ENCODE assay signal across 8 cellular contexts in genomic region chr7:107879400-107880035, GRCh38. TPM values are rescaled to one million over a fixed set of nuclear protein-coding genes. Genes with fewer than 3 reads are reported as not detected.
DNase-seq lines count a peak whose midpoint lies in the region; ATAC-seq and TF ChIP-seq lines count a peak whose summit lies in the region.

No MANE protein-coding gene starts in this region.

- H3K36me3 ChIP-seq in prostate gland, result no peaks in the 10 kb centered on the region

- no peak overlapping the region for H3K27ac Mint-ChIP-seq in activated T-cell treated with anti-CD3 and anti-CD28 coated beads, Interleukin-2, amount 50 U/mL, for 72 hours

- H3K4me1 Mint-ChIP-seq in activated T-cell treated with anti-CD3 and anti-CD28 coated beads, Interleukin-2, amount 50 U/mL, for 72 hours (ENCODE audit: low read depth), result peaks cover 22% of the 10 kb centered on the region

- H3K9me3 ChIP-seq in prostate gland, result no peaks in the 10 kb centered on the region

- DNase-seq in Caki2 (ENCODE audit: low read depth) (peak; percentile 58), NCI-H524 treated with DMSO at 0.1 percent for 48 hours (lab: John Stamatoyannopoulos, UW) (peak; percentile 24), glomerular visceral epithelial cell (ENCODE audit: extremely low spot score) (peak; percentile 60), prostate gland (ENCODE audit: low spot score) (peak; percentile 39)
- peak; percentile 21 to 23 for DNase-seq in activated T-cell treated with anti-CD3 and anti-CD28 coated beads, Interleukin-2, amount 50 U/mL, for 72 hours

- in situ Hi-C loops in Caki2 (cut with HindIII; ENCODE audit: low pct_unique_long_range_greater_than_20kb, low sequenced_read_pairs), result no loop called here

- H3K27me3 ChIP-seq in prostate gland (replicated peaks; ENCODE audit: insufficient read depth), result no peaks in the 10 kb centered on the region

- peaks cover 4% of the 10 kb centered on the region for H3K27me3 Mint-ChIP-seq in activated T-cell treated with anti-CD3 and anti-CD28 coated beads, Interleukin-2, amount 50 U/mL, for 72 hours (ENCODE audit: low read depth)

- intact Hi-C loops in prostate gland (cut with DNase I), result loop anchor here (2.0 to 10.0 kb wide), 4 partner anchors 105 to 417 kb away; partner anchors contain the start of genes COG5 and DUS4L

- peak; percentile 39 to 80 (median 70) for TF ChIP-seq CTCF in prostate gland (IDR thresholded peaks at IDR 0.05)

- TF ChIP-seq POLR2A in prostate gland (IDR thresholded peaks at IDR 0.05), result no peak

- no peak overlapping the region for H3K27ac ChIP-seq in prostate gland

- no peaks in the 10 kb centered on the region for H3K9me3 Mint-ChIP-seq in activated T-cell treated with anti-CD3 and anti-CD28 coated beads, Interleukin-2, amount 50 U/mL, for 72 hours

- no peak overlapping the region for H3K4me3 ChIP-seq in prostate gland

- 2% methylated on average over 3 of the region's 3 CpGs for WGBS in prostate gland

- no peaks in the 10 kb centered on the region for H3K36me3 Mint-ChIP-seq in activated T-cell treated with anti-CD3 and anti-CD28 coated beads, Interleukin-2, amount 50 U/mL, for 72 hours (ENCODE audit: insufficient read depth in 2 of 2)

- H3K4me1 ChIP-seq in prostate gland (replicated peaks), result no peaks in the 10 kb centered on the region

- ATAC-seq in GM18870 (IDR thresholded peaks at IDR 0.05; ENCODE audit: unreplicated experiment) (peak; percentile 78), HG03354 (IDR thresholded peaks at IDR 0.05; ENCODE audit: poor library complexity, severe bottlenecking, unreplicated experiment) (peak; percentile 67), HG03457 (IDR thresholded peaks at IDR 0.05; ENCODE audit: unreplicated experiment) (no peak)
- ATAC-seq in activated T-cell treated with anti-CD3 and anti-CD28 coated beads, Interleukin-2, amount 50 U/mL, for 72 hours (replicated peaks in 1 of 2), result peak; percentile 68 to 71

- peak overlapping the region in 1 of 2 donors; percentile 21 for H3K4me3 Mint-ChIP-seq in activated T-cell treated with anti-CD3 and anti-CD28 coated beads, Interleukin-2, amount 50 U/mL, for 72 hours

RNA-seq across cellular contexts. Expression of gene DLD, which starts 11.5 kb away (rescaled TPM):
- total RNA-seq in Caki2 (2014; rRNA removed; shearing (Covaris generic); ENCODE audit: low replicate concordance), result 8.1 and 35.6 TPM in 2 replicates
- total RNA-seq in activated T-cell treated with anti-CD3 and anti-CD28 coated beads, Interleukin-2, amount 50 U/mL, for 72 hours, result 100 to 1,000 TPM; 104 to 105 TPM
- 10 to 100 TPM; 77.4 to 84.1 TPM for total RNA-seq in prostate gland
